8 cellular contexts compared by ENCODE assay signal in genomic region chr9:1009101-1009707, GRCh38. TPM values are rescaled to one million over a fixed set of nuclear protein-coding genes. Genes with fewer than 3 reads are reported as not detected.
DNase-seq lines count a peak whose midpoint lies in the region; ATAC-seq and TF ChIP-seq lines count a peak whose summit lies in the region.

No MANE protein-coding gene starts in this region.

- DNase-seq in C1 segment of cervical spinal cord (lab: John Stamatoyannopoulos, UW) (peak in 13 of 14 donors; percentile 2 to 83 (median 51)), NCI-H2227 (lab: John Stamatoyannopoulos, UW; ENCODE audit: unreplicated experiment) (peak; percentile 78), coronary artery (ENCODE audit: low spot score) (peak; percentile 76), lung (ENCODE audit: low spot score) (peak; percentile 85)
- peak; percentile 53 to 62 for DNase-seq in activated CD4-positive, alpha-beta T cell treated with anti-CD3 and anti-CD28 coated beads for 4 hours
- peak; percentile 4 for DNase-seq in stimulated activated CD8-positive, alpha-beta memory T cell treated with anti-CD3 and anti-CD28 coated beads, Interleukin-12 subunit alpha, Interleukin-12 subunit beta, amount 100 ng/mL, for 4 hours (ENCODE audit: low read depth)

- TF ChIP-seq CTCF in coronary artery (IDR thresholded peaks at IDR 0.05) (peak; percentile 96), lung (IDR thresholded peaks at IDR 0.05; ENCODE audit: control extremely low read depth, extremely low read depth) (peak; percentile 83)

- H3K4me3 ChIP-seq in coronary artery = no peak overlapping the region
- H3K4me3 ChIP-seq in lung = no peak overlapping the region

- ATAC-seq in GM19023 (IDR thresholded peaks at IDR 0.05; ENCODE audit: unreplicated experiment) = peak; percentile 96
- ATAC-seq in HG03108 (IDR thresholded peaks at IDR 0.05; ENCODE audit: unreplicated experiment) = peak; percentile 82
- ATAC-seq in lung (ENCODE audit: insufficient read depth, low FRiP score) = peak; percentile 92

- 9 to 10% methylated on average over 14 of the region's 14 CpGs for WGBS in lung, 2 donors

- no peak overlapping the region for H3K27ac ChIP-seq in coronary artery
- no peak overlapping the region for H3K27ac ChIP-seq in lung (ENCODE audit: low read depth in 1 of 2, low read length in 1 of 2)

- no peaks in the 10 kb centered on the region for H3K9me3 ChIP-seq in lung (ENCODE audit: control insufficient read depth in 2 of 2, insufficient read depth in 1 of 2, low read length in 1 of 2)

- H3K36me3 ChIP-seq in lung (ENCODE audit: control insufficient read depth in 2 of 2, insufficient read depth in 2 of 2, low read length in 2 of 2) = no peaks in the 10 kb centered on the region

- H3K27me3 ChIP-seq in lung (ENCODE audit: control insufficient read depth, insufficient read depth) = no peaks in the 10 kb centered on the region

- H3K4me1 ChIP-seq in lung (ENCODE audit: control insufficient read depth in 2 of 2, insufficient read depth in 2 of 2, low read length in 2 of 2) = no peaks in the 10 kb centered on the region

RNA-seq across cellular contexts. Expression of gene DMRT3, which starts 32.7 kb away (rescaled TPM):
- total RNA-seq in lung = not detected
- polyA plus RNA-seq in lung = under 1 TPM; 0.13 to 0.20 TPM

RNA-seq across cellular contexts. Expression of gene DMRT2, which starts 41.0 kb away (rescaled TPM):
- 1 to 10 TPM in 1 of 2 donors, under 1 TPM in 1; 0.52 to 1.7 TPM for total RNA-seq in lung
- polyA plus RNA-seq in lung = under 1 TPM; 0.62 to 0.98 TPM

Comparison
In these comparisons a context has a peak if more than half of its experiments do, and no peak if none do; other contexts are left out.
1. DNase-seq: peak in every context shown above with its lines; median percentile 85 in lung; 78 in NCI-H2227; 76 in coronary artery; 58 in activated CD4-positive, alpha-beta T cell treated with anti-CD3 and anti-CD28 coated beads for 4 hours; 51 in C1 segment of cervical spinal cord; 4 in stimulated activated CD8-positive, alpha-beta memory T cell treated with anti-CD3 and anti-CD28 coated beads, Interleukin-12 subunit alpha, Interleukin-12 subunit beta, amount 100 ng/mL, for 4 hours.